9 cellular contexts compared by ENCODE assay signal in genomic region chr1:16981269-16981849, GRCh38. TPM values are rescaled to one million over a fixed set of nuclear protein-coding genes. Genes with fewer than 3 reads are reported as not detected.
A peak's percentile ranks its signal among the peaks of the same experiment; 100 is the strongest.
DNase-seq lines count a peak whose midpoint lies in the region; ATAC-seq and TF ChIP-seq lines count a peak whose summit lies in the region.
"Had no signal": no experiment of that assay in that cellular context is flagged by ENCODE, and none has a peak within 500 bp of the region (broad histone marks: within the 10 kb centered on the region; RNA-seq: fewer than 3 reads in every experiment).

No MANE protein-coding gene starts in this region.

- intact Hi-C loops in OCI-LY7 (cut with micrococcal nuclease; ENCODE audit: unreplicated experiment) = no loop called here

- H3K27me3 ChIP-seq in SJSA1 (replicated peaks) = no peaks in the 10 kb centered on the region
- H3K27me3 ChIP-seq: SJCRH30 had no signal

- H3K4me3 ChIP-seq in SJSA1 (no peak overlapping the region), skeletal muscle cell (ENCODE audit: low read depth, low read length) (no peak overlapping the region), OCI-LY7 (ENCODE audit: low read depth, low read length, poor library complexity, severe bottlenecking) (no peak overlapping the region)

- H4K20me1 ChIP-seq in OCI-LY7 (ENCODE audit: insufficient read depth, low read length) = no peaks in the 10 kb centered on the region

- CTCF ChIA-PET in OCI-LY7 (lab: Charles Lee; ENCODE audit: unreplicated experiment) = no interaction called here

- ATAC-seq in GM21717 (IDR thresholded peaks at IDR 0.05; ENCODE audit: unreplicated experiment) = no peak

- peaks cover 23% of the 10 kb centered on the region for H3K4me1 ChIP-seq in SJSA1 (replicated peaks)
- no peaks in the 10 kb centered on the region for H3K4me1 ChIP-seq in OCI-LY7 (ENCODE audit: insufficient read depth, low read length, poor library complexity, severe bottlenecking)

- no peak overlapping the region for H2AFZ ChIP-seq in OCI-LY7 (ENCODE audit: low read length)

- H3K36me3 ChIP-seq in SJSA1 = no peaks in the 10 kb centered on the region
- no peaks in the 10 kb centered on the region for H3K36me3 ChIP-seq in OCI-LY7 (ENCODE audit: insufficient read depth, low read length)

- no peak for TF ChIP-seq CTCF in OCI-LY7 (conservative IDR thresholded peaks at IDR 0.05; ENCODE audit: low read length)

- H3K79me2 ChIP-seq in OCI-LY7 (ENCODE audit: insufficient read depth, low read depth, low read length) = no peaks in the 10 kb centered on the region

- DNase-seq in GM03348 (ENCODE audit: low spot score) = peak; percentile 85
- peak; percentile 51 to 78 for DNase-seq in SJSA1 (ENCODE audit: low read depth in 1 of 2, low spot score in 2 of 2)
- DNase-seq in fibroblast of gingiva (ENCODE audit: low read depth) = peak; percentile 62
- peak; percentile 79 for DNase-seq in skeletal muscle cell (ENCODE audit: low read depth)
- DNase-seq in OCI-LY7 (ENCODE audit: low spot score) = no peak
- no peak for DNase-seq in occipital lobe (lab: John Stamatoyannopoulos, UW)
- DNase-seq in H4 (ENCODE audit: low spot score) = no peak
- DNase-seq: SJCRH30 had no signal

- no peaks in the 10 kb centered on the region for H3K9me2 ChIP-seq in OCI-LY7 (ENCODE audit: insufficient read depth, low read length)

- POLR2A ChIA-PET in OCI-LY7 (lab: Charles Lee) = interaction anchor here (0.6 kb wide), 1 partner anchor 22 kb away, joined by 4 read pairs; no protein-coding TSS in a partner anchor

- H3K9me3 ChIP-seq in SJSA1 (replicated peaks) (no peaks in the 10 kb centered on the region), OCI-LY7 (ENCODE audit: low read length) (no peaks in the 10 kb centered on the region)
- H3K9me3 ChIP-seq: SJCRH30 had no signal

- no peak overlapping the region for H3K4me2 ChIP-seq in OCI-LY7 (ENCODE audit: low read length)

- H3K27ac ChIP-seq in SJSA1 = peak overlapping the region; percentile 46
- H3K27ac ChIP-seq in OCI-LY7 (ENCODE audit: low read depth, low read length, poor library complexity, severe bottlenecking) = no peak overlapping the region
- H3K27ac ChIP-seq: SJCRH30 had no signal

- no TSS peak for BruUV-seq in OCI-LY7 (replicated peaks; lab: Mats Ljungman, UMichigan)

RNA-seq across cellular contexts. Expression of gene MFAP2, which starts 0.9 kb away (rescaled TPM):
- total RNA-seq in SJSA1 (2014; rRNA removed; shearing (Covaris generic)) = 9.3 and 16.7 TPM in 2 replicates
- total RNA-seq in OCI-LY7 (2014; rRNA removed; shearing (Covaris generic)) = not detected in 2 replicates
- total RNA-seq in OCI-LY7 (2022) = not detected in 2 replicates
- 5.6 TPM for total RNA-seq in occipital lobe
- total RNA-seq in H4 (2014; rRNA removed; shearing (Covaris generic)) = 14.1 and 15.8 TPM in 2 replicates

RNA-seq across cellular contexts. Expression of gene ATP13A2, which starts 30.4 kb away (rescaled TPM):
- total RNA-seq in SJSA1 (2014; rRNA removed; shearing (Covaris generic)) = 15.2 and 17.1 TPM in 2 replicates
- 25.0 and 28.1 TPM in 2 replicates for total RNA-seq in OCI-LY7 (2014; rRNA removed; shearing (Covaris generic))
- total RNA-seq in OCI-LY7 (2022) (28.8 and 31.4 TPM in 2 replicates), occipital lobe (59.4 TPM)
- total RNA-seq in H4 (2014; rRNA removed; shearing (Covaris generic)) = 9.8 and 17.5 TPM in 2 replicates

RNA-seq across cellular contexts. Expression of gene CROCC, which starts 59.6 kb away (rescaled TPM):
- total RNA-seq in SJSA1 (2014; rRNA removed; shearing (Covaris generic)) = 11.2 and 21.7 TPM in 2 replicates
- 36.3 and 57.9 TPM in 2 replicates for total RNA-seq in OCI-LY7 (2014; rRNA removed; shearing (Covaris generic))
- total RNA-seq in OCI-LY7 (2022) (54.0 and 54.1 TPM in 2 replicates), occipital lobe (19.5 TPM)
- 2.8 and 7.6 TPM in 2 replicates for total RNA-seq in H4 (2014; rRNA removed; shearing (Covaris generic))

Comparison
In these comparisons a context has a peak if more than half of its experiments do, and no peak if none do; other contexts are left out.
1. DNase-seq: peak in GM03348 (single experiment), SJSA1 (2 of 2), fibroblast of gingiva (single experiment) and skeletal muscle cell (single experiment); none in OCI-LY7 (single experiment), occipital lobe (single experiment) and H4 (single experiment).